In genomic region chr17:47519365-47519764, GRCh38 we compare ENCODE assay signal across 7 cellular contexts. TPM values are rescaled to one million over a fixed set of nuclear protein-coding genes. Genes with fewer than 3 reads are reported as not detected.
DNase-seq lines count a peak whose midpoint lies in the region; ATAC-seq and TF ChIP-seq lines count a peak whose summit lies in the region.
"Not testable (repeated sequence)": the region's sequence is repeated elsewhere in the genome, so short reads cannot be mapped to it uniquely, and the experiment has no call there.

No MANE protein-coding gene starts in this region.

- POLR2A ChIA-PET in PC-9 (lab: Charles Lee; ENCODE audit: unreplicated experiment) = not testable (repeated sequence)

- not testable (repeated sequence) for H4K20me1 ChIP-seq in PC-9 (ENCODE audit: insufficient read depth); smooth muscle cell (ENCODE audit: low read depth)

- H3K27me3 ChIP-seq in PC-9 (ENCODE audit: insufficient read depth, low read depth); WERI-Rb-1 (ENCODE audit: insufficient read depth, low read depth, severe bottlenecking); right cardiac atrium (ENCODE audit: control insufficient read depth, insufficient read depth); smooth muscle cell (ENCODE audit: low read depth): not testable (repeated sequence)

- not testable (repeated sequence) for TF ChIP-seq CTCF in PC-9 (conservative IDR thresholded peaks at IDR 0.05); WERI-Rb-1 (IDR thresholded peaks at IDR 0.05; ENCODE audit: low read depth, low read length); smooth muscle cell (IDR thresholded peaks at IDR 0.05; ENCODE audit: borderline replicate concordance, insufficient read depth, poor library complexity, severe bottlenecking); type B pancreatic cell (conservative IDR thresholded peaks at IDR 0.05)

- not testable (repeated sequence) for BruUV-seq in PC-9 (replicated peaks; lab: Mats Ljungman, UMichigan)

- H3F3A ChIP-seq in PC-9 (ENCODE audit: insufficient read depth, low read depth); smooth muscle cell (ENCODE audit: low read depth): not testable (repeated sequence)

- H3K9me3 ChIP-seq in PC-9 (ENCODE audit: insufficient read depth, low read depth); WERI-Rb-1 (ENCODE audit: severe bottlenecking); right cardiac atrium (ENCODE audit: control insufficient read depth, low read length); smooth muscle cell (replicated peaks; ENCODE audit: low read depth): not testable (repeated sequence)

- not testable (repeated sequence) for H3K36me3 ChIP-seq in PC-9 (ENCODE audit: low read depth); WERI-Rb-1; smooth muscle cell (ENCODE audit: low read depth)

- peaks cover 13% of the 10 kb centered on the region for H3K4me1 ChIP-seq in PC-9 (replicated peaks; ENCODE audit: insufficient read depth)
- not testable (repeated sequence) for H3K4me1 ChIP-seq in right cardiac atrium (ENCODE audit: control insufficient read depth, insufficient read depth, low read length); smooth muscle cell (ENCODE audit: low read depth)

- peak overlapping the region; percentile 7 for H3K27ac Mint-ChIP-seq in activated T-helper 17 cell treated with anti-CD3 and anti-CD28 coated beads, Interleukin-2, amount 50 U/mL, for 72 hours
- peak overlapping the region; percentile 84 for H3K27ac Mint-ChIP-seq in type B pancreatic cell

- H3K4me3 Mint-ChIP-seq in activated T-helper 17 cell treated with anti-CD3 and anti-CD28 coated beads, Interleukin-2, amount 50 U/mL, for 72 hours; type B pancreatic cell: not testable (repeated sequence)

- H3K9me3 Mint-ChIP-seq in activated T-helper 17 cell treated with anti-CD3 and anti-CD28 coated beads, Interleukin-2, amount 50 U/mL, for 72 hours; type B pancreatic cell: not testable (repeated sequence)

- not testable (repeated sequence) for H3K36me3 Mint-ChIP-seq in activated T-helper 17 cell treated with anti-CD3 and anti-CD28 coated beads, Interleukin-2, amount 50 U/mL, for 72 hours (ENCODE audit: low read depth); type B pancreatic cell

- not testable (repeated sequence) for H3K79me2 ChIP-seq in PC-9 (ENCODE audit: low read depth); smooth muscle cell (ENCODE audit: low read depth)

- H2AFZ ChIP-seq in PC-9; smooth muscle cell (ENCODE audit: low read depth): not testable (repeated sequence)

- not testable (repeated sequence) for H3K4me1 Mint-ChIP-seq in activated T-helper 17 cell treated with anti-CD3 and anti-CD28 coated beads, Interleukin-2, amount 50 U/mL, for 72 hours; type B pancreatic cell (ENCODE audit: unreplicated experiment)

- DNase-seq in PC-9; WERI-Rb-1; left cardiac atrium; right cardiac atrium; smooth muscle cell (lab: John Stamatoyannopoulos, UW; ENCODE audit: unreplicated experiment); type B pancreatic cell (ENCODE audit: extremely low spot score, unreplicated experiment): not testable (repeated sequence)

- ATAC-seq in activated T-helper 17 cell treated with anti-CD3 and anti-CD28 coated beads, Interleukin-2, amount 50 U/mL, for 72 hours (replicated peaks) = not testable (repeated sequence)
- peak; percentile 63 to 85 for ATAC-seq in left cardiac atrium
- ATAC-seq in right cardiac atrium = peak; percentile 45 to 69

- not testable (repeated sequence) for H3K9me2 ChIP-seq in PC-9 (ENCODE audit: insufficient read depth)

- not testable (repeated sequence) for H3K9ac ChIP-seq in smooth muscle cell (ENCODE audit: low read depth)

- not testable (repeated sequence) for H3K4me3 ChIP-seq in PC-9; WERI-Rb-1 (ENCODE audit: low read depth, low read length); right cardiac atrium (ENCODE audit: low read length); smooth muscle cell

- CTCF ChIA-PET in PC-9 (lab: Charles Lee) = not testable (repeated sequence)

- not testable (repeated sequence) for H3K27me3 Mint-ChIP-seq in activated T-helper 17 cell treated with anti-CD3 and anti-CD28 coated beads, Interleukin-2, amount 50 U/mL, for 72 hours; type B pancreatic cell

- H3K4me2 ChIP-seq in PC-9, smooth muscle cell: not testable (repeated sequence)

- 0 out of 2 replicates have a peak overlapping the region, but pooled peaks have one; percentile 9 for H3K27ac ChIP-seq in PC-9
- 0 out of 2 replicates have a peak overlapping the region, but pooled peaks have one; percentile 2 for H3K27ac ChIP-seq in WERI-Rb-1
- not testable (repeated sequence) for H3K27ac ChIP-seq in right cardiac atrium (ENCODE audit: low read length)
- H3K27ac ChIP-seq in smooth muscle cell (ENCODE audit: low read depth) = peak overlapping the region; percentile 38

- intact Hi-C loops in PC-9 (cut with micrococcal nuclease; ENCODE audit: unreplicated experiment); left cardiac atrium (cut with DNase I); right cardiac atrium (cut with DNase I): not testable (repeated sequence)

RNA-seq across cellular contexts. Expression of gene NPEPPS, which starts 11.5 kb away (rescaled TPM):
- total RNA-seq in PC-9 (2021) (173 and 187 TPM in 2 replicates), left cardiac atrium (10 to 100 TPM; 87.4 to 99.8 TPM), right cardiac atrium (10 to 100 TPM; 88.9 to 97.6 (median 91.8) TPM), smooth muscle cell (67.3 and 70.5 TPM in 2 replicates), type B pancreatic cell (ENCODE audit: low replicate concordance) (150 and 186 TPM in 2 replicates)
- 100 to 1,000 TPM; 105 to 289 TPM for total RNA-seq in activated T-helper 17 cell treated with anti-CD3 and anti-CD28 coated beads, Interleukin-2, amount 50 U/mL, for 72 hours
- polyA plus RNA-seq in right cardiac atrium (37.8 TPM), smooth muscle cell (50.2 and 71.6 TPM in 2 replicates)
